ENCODE assay signal across 1 cellular context in genomic region chr3:108123326-108123725, GRCh38.
TF ChIP-seq lines count a peak whose summit lies in the region.

No MANE protein-coding gene starts in this region.

TF ChIP-seq in H1, 55 proteins besides CTCF, POLR2A, EP300 and RAD21:
- TF ChIP-seq CHD1 (IDR thresholded peaks at IDR 0.05; ENCODE audit: low read depth, low read length) (no peak), JUN (IDR thresholded peaks at IDR 0.05; ENCODE audit: low read depth, low read length) (no peak), CHD7 (IDR thresholded peaks at IDR 0.05; ENCODE audit: insufficient replicate concordance, low read length) (no peak), HDAC6 (IDR thresholded peaks at IDR 0.05; ENCODE audit: low read depth, low read length) (no peak), E2F6 (IDR thresholded peaks at IDR 0.05) (no peak), KDM5A (IDR thresholded peaks at IDR 0.05; ENCODE audit: low read length) (no peak), ZNF274 (IDR thresholded peaks at IDR 0.05; ENCODE audit: borderline replicate concordance, extremely low read depth, low read length) (no peak), JUND (IDR thresholded peaks at IDR 0.05; ENCODE audit: low read length) (no peak), BRCA1 (IDR thresholded peaks at IDR 0.05; ENCODE audit: low read depth, low read length) (no peak), KDM1A (IDR thresholded peaks at IDR 0.05; ENCODE audit: borderline replicate concordance, low read length) (no peak), USF2 (IDR thresholded peaks at IDR 0.05; ENCODE audit: low read length) (no peak), RXRA (IDR thresholded peaks at IDR 0.05; ENCODE audit: insufficient read depth, low read depth, low read length) (no peak), PHF8 (conservative IDR thresholded peaks at IDR 0.05; ENCODE audit: low read depth, low read length) (no peak), FOSL1 (IDR thresholded peaks at IDR 0.05; ENCODE audit: insufficient read depth, low read depth, low read length) (no peak), TCF12 (IDR thresholded peaks at IDR 0.05; ENCODE audit: low read depth, low read length) (no peak), GTF2F1 (IDR thresholded peaks at IDR 0.05; ENCODE audit: borderline replicate concordance, low read depth, low read length) (no peak), YY1 (IDR thresholded peaks at IDR 0.05; ENCODE audit: low read depth, low read length) (no peak), ATF3 (IDR thresholded peaks at IDR 0.05; ENCODE audit: insufficient read depth, low read depth, low read length) (no peak), NANOG (IDR thresholded peaks at IDR 0.05; ENCODE audit: insufficient read depth, low read depth, low read length, poor library complexity, severe bottlenecking) (no peak), SRF (IDR thresholded peaks at IDR 0.05; ENCODE audit: low read depth, low read length) (no peak)
